Comparison of ENCODE assay signal across 23 cellular contexts in genomic region chr2:29245742-29246387, GRCh38.
DNase-seq lines count a peak whose midpoint lies in the region; ATAC-seq and FAIRE-seq lines count a peak whose summit lies in the region.
"Had no signal": no experiment of that assay in that cellular context is flagged by ENCODE, and none has a peak within 500 bp of the region (broad histone marks: within the 10 kb centered on the region; RNA-seq: fewer than 3 reads in every experiment).

No MANE protein-coding gene starts in this region.

- no peaks in the 10 kb centered on the region for H3K27me3 ChIP-seq in neuronal stem cell (ENCODE audit: control insufficient read depth in 3 of 3, insufficient read depth in 3 of 3, low read depth in 1 of 3, low read length in 3 of 3)
- no peaks in the 10 kb centered on the region for H3K27me3 ChIP-seq in MG63
- H3K27me3 ChIP-seq in mesenchymal stem cell (ENCODE audit: control insufficient read depth in 1 of 2, insufficient read depth in 1 of 2, low read length in 2 of 2): peaks cover 21 to 34% of the 10 kb centered on the region in 2 experiments
- H3K27me3 ChIP-seq: BE2C, breast epithelium had no signal

- no peak overlapping the region for H3K9ac ChIP-seq in neuronal stem cell (ENCODE audit: low read depth, low read length, poor library complexity)
- no peak overlapping the region for H3K9ac ChIP-seq in mesenchymal stem cell (ENCODE audit: low read length)

- H4K8ac ChIP-seq in neuronal stem cell (ENCODE audit: low read depth, low read length) (no peak overlapping the region), mesenchymal stem cell (ENCODE audit: low read length) (no peak overlapping the region)

- H3K4me1 ChIP-seq in neuronal stem cell (ENCODE audit: control insufficient read depth in 2 of 2, insufficient read depth in 1 of 2, low read depth in 1 of 2, low read length in 2 of 2) (peaks cover 0 to 2% of the 10 kb centered on the region in 2 donors), mesenchymal stem cell (ENCODE audit: control insufficient read depth, insufficient read depth, low read depth, low read length) (peaks cover 2% of the 10 kb centered on the region)
- H3K4me1 ChIP-seq: breast epithelium, stomach had no signal

- H3K4me3 ChIP-seq in neuronal stem cell (ENCODE audit: low read length in 2 of 2): no peak overlapping the region
- H3K4me3 ChIP-seq in MG63: no peak overlapping the region
- no peak overlapping the region for H3K4me3 ChIP-seq in mesenchymal stem cell (ENCODE audit: insufficient read depth in 1 of 2, low read depth in 1 of 2, low read length in 2 of 2)
- H3K4me3 ChIP-seq: breast epithelium, lung, stomach had no signal

- no peaks in the 10 kb centered on the region for H3K79me1 ChIP-seq in neuronal stem cell (ENCODE audit: low read depth, low read length)
- no peaks in the 10 kb centered on the region for H3K79me1 ChIP-seq in mesenchymal stem cell (replicated peaks; ENCODE audit: low read length, poor library complexity, severe bottlenecking)

- no CpG with 5 or more reads among the region's 10 CpGs for WGBS in neuronal stem cell (ENCODE audit: extremely low coverage in 2 of 2, insufficient read length in 2 of 2, insufficient replicate concordance in 1 of 2), 2 donors
- WGBS in mesenchymal stem cell: 91% methylated on average over 9 of the region's 10 CpGs

- H3K27ac ChIP-seq in neuronal stem cell (replicated peaks; ENCODE audit: low read length) (no peak overlapping the region), mesenchymal stem cell (ENCODE audit: low read length, poor library complexity, severe bottlenecking) (no peak overlapping the region)
- H3K27ac ChIP-seq: 22Rv1, breast epithelium, stomach had no signal

- H3K4me2 ChIP-seq in neuronal stem cell (ENCODE audit: insufficient read depth, low read length, poor library complexity, severe bottlenecking): no peak overlapping the region
- H3K4me2 ChIP-seq in mesenchymal stem cell (ENCODE audit: low read length, poor library complexity, severe bottlenecking): no peak overlapping the region

- H3K14ac ChIP-seq in neuronal stem cell (ENCODE audit: low read length) (no peak overlapping the region), mesenchymal stem cell (ENCODE audit: low read length in 2 of 2) (no peak overlapping the region)

- H3K36me3 ChIP-seq in neuronal stem cell (replicated peaks in 1 of 2; ENCODE audit: control insufficient read depth in 2 of 2, insufficient read depth in 2 of 2, low read length in 2 of 2) (no peaks in the 10 kb centered on the region), MG63 (no peaks in the 10 kb centered on the region), mesenchymal stem cell (ENCODE audit: control insufficient read depth in 1 of 2, insufficient read depth in 2 of 2, low read depth in 1 of 2, low read length in 2 of 2) (no peaks in the 10 kb centered on the region)
- H3K36me3 ChIP-seq: BE2C, breast epithelium, stomach had no signal

- H2BK5ac ChIP-seq in neuronal stem cell (ENCODE audit: low read length) (no peak overlapping the region), mesenchymal stem cell (ENCODE audit: low read depth, low read length, poor library complexity, severe bottlenecking) (no peak overlapping the region)

- no peak overlapping the region for H2AK5ac ChIP-seq in neuronal stem cell (ENCODE audit: low read depth, low read length)
- no peak overlapping the region for H2AK5ac ChIP-seq in mesenchymal stem cell (ENCODE audit: low read length, severe bottlenecking)

- H3K9me3 ChIP-seq in neuronal stem cell (replicated peaks in 1 of 2; ENCODE audit: control insufficient read depth in 2 of 2, insufficient read depth in 1 of 2, low read depth in 1 of 2, low read length in 2 of 2): no peaks in the 10 kb centered on the region
- H3K9me3 ChIP-seq in MG63: no peaks in the 10 kb centered on the region
- H3K9me3 ChIP-seq in mesenchymal stem cell (ENCODE audit: control insufficient read depth, low read length): no peaks in the 10 kb centered on the region
- H3K9me3 ChIP-seq: BE2C, breast epithelium, stomach had no signal

- peak overlapping the region; percentile 48 for H2AFZ ChIP-seq in neuronal stem cell (ENCODE audit: low read length)
- H2AFZ ChIP-seq in mesenchymal stem cell (ENCODE audit: low read depth, low read length): no peak overlapping the region

- H2BK120ac ChIP-seq in neuronal stem cell (ENCODE audit: low read depth, low read length): no peak overlapping the region
- H2BK120ac ChIP-seq in mesenchymal stem cell (ENCODE audit: low read depth, low read length): no peak overlapping the region

- H4K91ac ChIP-seq in neuronal stem cell (ENCODE audit: low read depth, low read length, poor library complexity) (peak overlapping the region; percentile 57), mesenchymal stem cell (ENCODE audit: low read length) (no peak overlapping the region)

- H3K18ac ChIP-seq in neuronal stem cell (ENCODE audit: low read length): peak overlapping the region; percentile 9
- H3K18ac ChIP-seq in mesenchymal stem cell (ENCODE audit: low read depth in 1 of 2, low read length in 2 of 2): no peak overlapping the region

- H2BK12ac ChIP-seq in neuronal stem cell (ENCODE audit: low read length): no peak overlapping the region
- H2BK12ac ChIP-seq in mesenchymal stem cell (ENCODE audit: low read length in 2 of 2): no peak overlapping the region

- FAIRE-seq in HTR-8/SVneo (lab: Jason Lieb, UNC): peak; percentile 69
- FAIRE-seq: G401.6, islet of Langerhans had no signal

- ATAC-seq in HG02852 (IDR thresholded peaks at IDR 0.05; ENCODE audit: unreplicated experiment): no peak

- DNase-seq in DMS53 (lab: John Stamatoyannopoulos, UW): peak; percentile 65
- no peak for DNase-seq in DMS53 treated with DMSO at 0.1 percent for 48 hours (lab: John Stamatoyannopoulos, UW; ENCODE audit: unreplicated experiment)
- peak; percentile 21 for DNase-seq in HTR-8/SVneo (ENCODE audit: insufficient read length, low spot score)
- peak; percentile 55 for DNase-seq in SW480 (ENCODE audit: low spot score)
- DNase-seq in neuronal stem cell (ENCODE audit: low spot score): no peak
- DNase-seq in MG63: no peak
- no peak for DNase-seq in mesenchymal stem cell
- DNase-seq: activated CD4-positive, CD25-positive, alpha-beta regulatory T cell treated with anti-CD3 and anti-CD28 coated beads, Interleukin-2, amount 50 U/mL, for 72 hours; BE2C; Calu3; cortex of kidney; H9; naive thymus-derived CD4-positive, alpha-beta T cell; NCI-H1048; NCI-H2081 treated with DMSO at 0.1 percent for 48 hours; NCI-H774; stomach had no signal

- peak overlapping the region; percentile 62 for H3K23ac ChIP-seq in neuronal stem cell (ENCODE audit: low read depth, low read length, poor library complexity)
- no peak overlapping the region for H3K23ac ChIP-seq in mesenchymal stem cell (ENCODE audit: low read length in 2 of 2)

- H2BK15ac ChIP-seq in neuronal stem cell (ENCODE audit: low read length) (no peak overlapping the region), mesenchymal stem cell (ENCODE audit: low read depth, poor library complexity, severe bottlenecking) (no peak overlapping the region)

- H3K4ac ChIP-seq in neuronal stem cell (ENCODE audit: low read length): no peak overlapping the region
- no peak overlapping the region for H3K4ac ChIP-seq in mesenchymal stem cell (ENCODE audit: low read depth in 1 of 2, low read length in 2 of 2)

Comparison
In these comparisons a context has a peak if more than half of its experiments do, and no peak if none do; other contexts are left out.
1. DNase-seq: peak in DMS53 (single experiment), HTR-8/SVneo (single experiment) and SW480 (single experiment); none in DMS53 treated with DMSO at 0.1 percent for 48 hours (single experiment), neuronal stem cell (single experiment), MG63 (single experiment) and mesenchymal stem cell (single experiment).